18 cellular contexts compared by ENCODE assay signal in genomic region chr10:93142534-93142933, GRCh38.
DNase-seq lines count a peak whose midpoint lies in the region; ATAC-seq, FAIRE-seq and TF ChIP-seq lines count a peak whose summit lies in the region.
"Had no signal": no experiment of that assay in that cellular context is flagged by ENCODE, and none has a peak within 500 bp of the region (broad histone marks: within the 10 kb centered on the region; RNA-seq: fewer than 3 reads in every experiment).

No MANE protein-coding gene starts in this region.

- CTCF ChIA-PET in K562 (lab: Yijun Ruan, JAX; ENCODE audit: low intra/inter-chr PET ratio), result no interaction called here

- no peak for ATAC-seq in K562

- TF ChIP-seq EP300 in K562 (IDR thresholded peaks at IDR 0.05; ENCODE audit: low read length), result no peak

- no peaks in the 10 kb centered on the region for H3K9me3 ChIP-seq in DOHH2 (ENCODE audit: control insufficient read depth, insufficient read depth, low read length)
- H3K9me3 ChIP-seq in Loucy (ENCODE audit: insufficient read depth, low read depth, low read length), result no peaks in the 10 kb centered on the region
- H3K9me3 ChIP-seq in K562 (replicated peaks; ENCODE audit: control insufficient read depth, insufficient read depth, low read depth, low read length), result no peaks in the 10 kb centered on the region
- H3K9me3 ChIP-seq: SJSA1 had no signal

- POLR2A ChIA-PET in K562 (lab: Yijun Ruan, JAX), result no interaction called here

- H2AFZ ChIP-seq in Loucy (ENCODE audit: low read length) (no peak overlapping the region), K562 (ENCODE audit: low read depth, low read length) (no peak overlapping the region)

- no peak for FAIRE-seq in K562 (lab: Jason Lieb, UNC)
- FAIRE-seq: GM12891, RCC 7860 had no signal

- no peaks in the 10 kb centered on the region for H3K9me2 ChIP-seq in DOHH2 (replicated peaks; ENCODE audit: control insufficient read depth, low read length)
- H3K9me2 ChIP-seq in Loucy (replicated peaks; ENCODE audit: low read depth, low read length), result no peaks in the 10 kb centered on the region

- TF ChIP-seq CTCF in DOHH2 (IDR thresholded peaks at IDR 0.05; ENCODE audit: low read depth, low read length, poor library complexity, severe bottlenecking) (peak; percentile 26), Loucy (conservative IDR thresholded peaks at IDR 0.05; ENCODE audit: low read length) (peak; percentile 36), K562 (IDR thresholded peaks at IDR 0.05 in 2 of 3, conservative IDR thresholded peaks at IDR 0.05 in 1 of 3; ENCODE audit: insufficient read depth in 2 of 3, low read depth in 1 of 3, low read length in 3 of 3) (peak in 2 of 3 experiments; percentile 18 to 27; a peak in 2 of 6 replicates)

- H4K20me1 ChIP-seq in DOHH2 (ENCODE audit: control insufficient read depth, insufficient read depth, low read depth, low read length), result no peaks in the 10 kb centered on the region
- no peaks in the 10 kb centered on the region for H4K20me1 ChIP-seq in Loucy (ENCODE audit: insufficient read depth, low read length, poor library complexity, severe bottlenecking)
- no peaks in the 10 kb centered on the region for H4K20me1 ChIP-seq in K562 (replicated peaks; ENCODE audit: control insufficient read depth, insufficient read depth, low read length)

- H3K4me1 ChIP-seq in DOHH2 (ENCODE audit: control insufficient read depth, low read length) (no peaks in the 10 kb centered on the region), Loucy (ENCODE audit: insufficient read depth, low read length, poor library complexity, severe bottlenecking) (no peaks in the 10 kb centered on the region), K562 (replicated peaks in 1 of 2; ENCODE audit: control insufficient read depth in 2 of 2, insufficient read depth in 2 of 2, low read length in 2 of 2) (no peaks in the 10 kb centered on the region)

- no peaks in the 10 kb centered on the region for H3K79me2 ChIP-seq in DOHH2 (ENCODE audit: control insufficient read depth, low read length)
- no peaks in the 10 kb centered on the region for H3K79me2 ChIP-seq in Loucy (ENCODE audit: insufficient read depth, low read length)
- H3K79me2 ChIP-seq in K562 (ENCODE audit: control insufficient read depth, insufficient read depth, low read length), result no peaks in the 10 kb centered on the region

- H3K4me2 ChIP-seq in DOHH2 (ENCODE audit: low read length) (no peak overlapping the region), Loucy (ENCODE audit: low read depth, low read length, poor library complexity, severe bottlenecking) (no peak overlapping the region), K562 (ENCODE audit: insufficient read depth, low read length) (no peak overlapping the region)

- H3K4me3 ChIP-seq in DOHH2 (ENCODE audit: low read length) (no peak overlapping the region), Loucy (ENCODE audit: low read length, poor library complexity, severe bottlenecking) (no peak overlapping the region), K562 (no peak overlapping the region)
- H3K4me3 ChIP-seq: SJSA1 had no signal

- WGBS in K562 (ENCODE audit: insufficient coverage, low coverage, missing lambda C conversion rate), result 0% methylated on average over 2 of the region's 3 CpGs

- DNase-seq in K562 (ENCODE audit: extremely low read depth in 1 of 4, low spot score in 3 of 4) (peak in 1 of 4 experiments; percentile 11), GM03348 (ENCODE audit: low spot score) (no peak), NCI-H1694 (lab: John Stamatoyannopoulos, UW) (no peak), CD1c-positive myeloid dendritic cell (ENCODE audit: extremely low spot score) (no peak)
- no peak for DNase-seq in activated CD4-positive, alpha-beta T cell treated with anti-CD3 and anti-CD28 coated beads for 1 hour
- DNase-seq: DMS53; GOT3; NCI-H1092 treated with DMSO at 0.1 percent for 48 hours; NCI-H1436 treated with DMSO at 0.1 percent for 48 hours; NCI-H2029; NCI-H2227 treated with DMSO at 0.1 percent for 48 hours; NCI-H510A; NK-92 treated with Interleukin-12 subunit alpha and Interleukin-12 subunit beta, amount 100 ng/mL, for 24 hours had no signal

- no peak for TF ChIP-seq RAD21 in K562 (CRISPR knock-in tag; conservative IDR thresholded peaks at IDR 0.05 in 1 of 2, IDR thresholded peaks at IDR 0.05 in 1 of 2)

- H3K36me3 ChIP-seq in DOHH2 (ENCODE audit: control insufficient read depth, low read length) (no peaks in the 10 kb centered on the region), Loucy (ENCODE audit: insufficient read depth, low read length) (no peaks in the 10 kb centered on the region), K562 (ENCODE audit: control insufficient read depth, insufficient read depth, low read length) (no peaks in the 10 kb centered on the region)
- H3K36me3 ChIP-seq: SJSA1 had no signal

- H3K9ac ChIP-seq in Loucy (ENCODE audit: low read depth, low read length, poor library complexity, severe bottlenecking) (no peak overlapping the region), K562 (ENCODE audit: insufficient read depth in 1 of 2, low read depth in 2 of 2, low read length in 2 of 2) (no peak overlapping the region)

- TF ChIP-seq POLR2A in K562 (conservative IDR thresholded peaks at IDR 0.05), result no peak

- intact Hi-C loops in K562 (cut with micrococcal nuclease), result no loop called here

- H3K27me3 ChIP-seq in DOHH2 (ENCODE audit: control insufficient read depth, low read length) (no peaks in the 10 kb centered on the region), Loucy (ENCODE audit: insufficient read depth, low read length, poor library complexity, severe bottlenecking) (no peaks in the 10 kb centered on the region), K562 (ENCODE audit: control insufficient read depth in 2 of 2, insufficient read depth in 2 of 2, low read length in 2 of 2) (peaks cover 3 to 14% of the 10 kb centered on the region in 2 experiments; a peak in 3 of 5 replicates)
- H3K27me3 ChIP-seq: SJSA1 had no signal

- H3K27ac ChIP-seq in DOHH2 (ENCODE audit: low read depth, low read length) (no peak overlapping the region), K562 (ENCODE audit: extremely low read depth, low read depth, low read length) (no peak overlapping the region)
- H3K27ac ChIP-seq: SJSA1 had no signal

- no TSS peak for BruUV-seq in K562 (replicated peaks; lab: Mats Ljungman, UMichigan)

- no peaks in the 10 kb centered on the region for H3F3A ChIP-seq in DOHH2 (ENCODE audit: control insufficient read depth, insufficient read depth)
- H3F3A ChIP-seq in Loucy (ENCODE audit: low read depth), result no peaks in the 10 kb centered on the region

- no peaks in the 10 kb centered on the region for H3K9me1 ChIP-seq in K562 (ENCODE audit: control insufficient read depth, insufficient read depth, low read length)

- in situ Hi-C loops in K562 (cut with MboI), result no loop called here

TF ChIP-seq in K562, 482 proteins besides CTCF, POLR2A, EP300 and RAD21 (continues in another document):
- no peak for TF ChIP-seq STAT6 (CRISPR knock-in tag; IDR thresholded peaks at IDR 0.05)
